ENCODE assay signal across 9 cellular contexts in the genomic region with DNA sequence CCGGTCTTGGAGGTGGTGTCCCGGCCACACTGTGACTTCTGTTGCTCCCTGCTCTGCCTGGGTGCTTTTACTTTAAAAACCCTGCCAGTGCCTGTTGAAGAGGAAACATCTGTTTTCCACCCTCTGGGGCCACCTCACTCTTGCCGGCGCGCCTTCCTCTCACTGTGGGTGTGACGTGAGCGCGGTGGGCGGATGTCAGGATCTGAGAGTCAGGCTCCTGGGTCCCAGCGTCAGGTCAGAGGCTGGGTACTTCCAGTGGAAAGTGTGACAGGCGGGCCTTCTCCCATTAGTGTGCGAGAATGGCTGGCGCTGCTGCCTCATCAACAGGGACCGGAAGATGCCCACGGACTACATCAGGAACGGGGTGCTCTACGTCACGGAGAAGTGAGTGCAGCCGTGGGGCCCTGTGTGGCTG. TPM values are rescaled to one million over a fixed set of nuclear protein-coding genes. Genes with fewer than 3 reads are reported as not detected.
DNase-seq lines count a peak whose midpoint lies in the region; ATAC-seq and TF ChIP-seq lines count a peak whose summit lies in the region.
"Had no signal": no experiment of that assay in that cellular context is flagged by ENCODE, and none has a peak within 500 bp of the region (broad histone marks: within the 10 kb centered on the region; RNA-seq: fewer than 3 reads in every experiment).

No MANE protein-coding gene starts in this region.

- H3K36me3 Mint-ChIP-seq in CD8-positive, alpha-beta memory T cell = peaks cover 0 to 5% (median 1%) of the 10 kb centered on the region in 3 donors
- peaks cover 3% of the 10 kb centered on the region for H3K36me3 Mint-ChIP-seq in activated CD4-positive, alpha-beta T cell treated with anti-CD3 and anti-CD28 coated beads, Interleukin-2, amount 10 ng/mL, durations not matched to agents 7 days and 5 days (ENCODE audit: low read depth)
- H3K36me3 Mint-ChIP-seq in effector memory CD8-positive, alpha-beta T cell (ENCODE audit: insufficient read depth) = peaks cover 10% of the 10 kb centered on the region

- H3K4me2 ChIP-seq in PC-3 (ENCODE audit: low read length) = no peak overlapping the region

- DNase-seq in CD8-positive, alpha-beta memory T cell = peak; percentile 74 to 88 (median 79)
- peak; percentile 92 for DNase-seq in activated CD4-positive, alpha-beta T cell treated with anti-CD3 and anti-CD28 coated beads, Interleukin-2, amount 10 ng/mL, durations not matched to agents 7 days and 5 days
- peak; percentile 76 to 82 (median 80) for DNase-seq in effector memory CD8-positive, alpha-beta T cell
- peak; percentile 90 to 94 for DNase-seq in stimulated activated CD4-positive, alpha-beta T cell treated with anti-CD3 and anti-CD28 coated beads, Interleukin-1b, Interleukin-23, amount 100 ng/mL, for 4 hours (ENCODE audit: low read depth in 2 of 2)
- DNase-seq in globus pallidus (ENCODE audit: low spot score) (no peak), PC-3 (no peak)
- DNase-seq: IMR-90 had no signal

- POLR2A ChIA-PET in CD8-positive, alpha-beta memory T cell (lab: Charles Lee) = no interaction called here
- POLR2A ChIA-PET in activated CD4-positive, alpha-beta T cell treated with anti-CD3 and anti-CD28 coated beads, Interleukin-2, amount 10 ng/mL, durations not matched to agents 7 days and 5 days (lab: Charles Lee) = no interaction called here
- POLR2A ChIA-PET in PC-3 (lab: Charles Lee; ENCODE audit: unreplicated experiment) = no interaction called here

- no peaks in the 10 kb centered on the region for H3K27me3 Mint-ChIP-seq in CD8-positive, alpha-beta memory T cell
- no peaks in the 10 kb centered on the region for H3K27me3 Mint-ChIP-seq in activated CD4-positive, alpha-beta T cell treated with anti-CD3 and anti-CD28 coated beads, Interleukin-2, amount 10 ng/mL, durations not matched to agents 7 days and 5 days
- H3K27me3 Mint-ChIP-seq in effector memory CD8-positive, alpha-beta T cell = no peaks in the 10 kb centered on the region

- no peak overlapping the region for H2AFZ ChIP-seq in PC-3 (ENCODE audit: low read length)

- H3K4me3 Mint-ChIP-seq in CD8-positive, alpha-beta memory T cell = peak overlapping the region; percentile 80 to 96 (median 92)
- H3K4me3 Mint-ChIP-seq in activated CD4-positive, alpha-beta T cell treated with anti-CD3 and anti-CD28 coated beads, Interleukin-2, amount 10 ng/mL, durations not matched to agents 7 days and 5 days = peak overlapping the region; percentile 80
- peak overlapping the region; percentile 86 to 94 for H3K4me3 Mint-ChIP-seq in effector memory CD8-positive, alpha-beta T cell

- peak overlapping the region; percentile 56 for H3K4me3 ChIP-seq in CD8-positive, alpha-beta memory T cell (ENCODE audit: low read length)
- H3K4me3 ChIP-seq in PC-3 (ENCODE audit: low read length) = no peak overlapping the region

- peak overlapping the region; percentile 32 for H3K27ac ChIP-seq in CD8-positive, alpha-beta memory T cell (ENCODE audit: low read depth, low read length)
- no peak overlapping the region for H3K27ac ChIP-seq in PC-3 (ENCODE audit: low read length)

- intact Hi-C loops in PC-3 (cut with micrococcal nuclease) = no loop called here

- no peaks in the 10 kb centered on the region for H3K36me3 ChIP-seq in CD8-positive, alpha-beta memory T cell (ENCODE audit: insufficient read depth, low read length)
- H3K36me3 ChIP-seq in PC-3 (ENCODE audit: low read depth, low read length) = no peaks in the 10 kb centered on the region

- H4K20me1 ChIP-seq in PC-3 (ENCODE audit: low read length) = no peaks in the 10 kb centered on the region

- H3K9me3 ChIP-seq in CD8-positive, alpha-beta memory T cell (ENCODE audit: low read length) = no peaks in the 10 kb centered on the region
- H3K9me3 ChIP-seq in PC-3 (ENCODE audit: low read length) = no peaks in the 10 kb centered on the region

- H3K27me3 ChIP-seq in CD8-positive, alpha-beta memory T cell (ENCODE audit: insufficient read depth, low read length, poor library complexity, severe bottlenecking) = no peaks in the 10 kb centered on the region
- no peaks in the 10 kb centered on the region for H3K27me3 ChIP-seq in PC-3 (ENCODE audit: low read length)

- no peaks in the 10 kb centered on the region for H3F3A ChIP-seq in PC-3 (ENCODE audit: low read length, unreplicated experiment)

- peak; percentile 90 for ATAC-seq in effector memory CD8-positive, alpha-beta T cell (replicated peaks)
- ATAC-seq in HG02840 (IDR thresholded peaks at IDR 0.05; ENCODE audit: low FRiP score, unreplicated experiment) (no peak), GM18909 (IDR thresholded peaks at IDR 0.05; ENCODE audit: poor library complexity, unreplicated experiment) (no peak), PC-3 (no peak)

- peak overlapping the region; percentile 82 to 98 (median 96) for H3K27ac Mint-ChIP-seq in CD8-positive, alpha-beta memory T cell
- H3K27ac Mint-ChIP-seq in activated CD4-positive, alpha-beta T cell treated with anti-CD3 and anti-CD28 coated beads, Interleukin-2, amount 10 ng/mL, durations not matched to agents 7 days and 5 days = peak overlapping the region; percentile 96
- peak overlapping the region; percentile 94 to 98 for H3K27ac Mint-ChIP-seq in effector memory CD8-positive, alpha-beta T cell

- no peaks in the 10 kb centered on the region for H3K79me2 ChIP-seq in PC-3 (ENCODE audit: low read length)

- CTCF ChIA-PET in CD8-positive, alpha-beta memory T cell (lab: Charles Lee) = interaction anchor here (1.0 kb wide), 1 partner anchor 111 kb away, joined by 4 read pairs; no protein-coding TSS in a partner anchor
- CTCF ChIA-PET in activated CD4-positive, alpha-beta T cell treated with anti-CD3 and anti-CD28 coated beads, Interleukin-2, amount 10 ng/mL, durations not matched to agents 7 days and 5 days (lab: Charles Lee) = interaction anchor here (1.1 kb wide), 1 partner anchor 111 kb away, joined by 6 read pairs; no protein-coding TSS in a partner anchor
- CTCF ChIA-PET in PC-3 (lab: Charles Lee) = no interaction called here

- BruUV-seq in PC-3 (replicated peaks; lab: Mats Ljungman, UMichigan) = no TSS peak

- peaks cover 25% of the 10 kb centered on the region for H3K4me1 ChIP-seq in CD8-positive, alpha-beta memory T cell (ENCODE audit: insufficient read depth, low read length)
- H3K4me1 ChIP-seq in PC-3 (ENCODE audit: insufficient read depth, low read length) = no peaks in the 10 kb centered on the region

- H3K9me3 Mint-ChIP-seq in CD8-positive, alpha-beta memory T cell = no peaks in the 10 kb centered on the region
- no peaks in the 10 kb centered on the region for H3K9me3 Mint-ChIP-seq in activated CD4-positive, alpha-beta T cell treated with anti-CD3 and anti-CD28 coated beads, Interleukin-2, amount 10 ng/mL, durations not matched to agents 7 days and 5 days
- no peaks in the 10 kb centered on the region for H3K9me3 Mint-ChIP-seq in effector memory CD8-positive, alpha-beta T cell

- no peak for TF ChIP-seq CTCF in PC-3 (conservative IDR thresholded peaks at IDR 0.05; ENCODE audit: low read depth, low read length)

- no peaks in the 10 kb centered on the region for H3K9me2 ChIP-seq in PC-3 (replicated peaks; ENCODE audit: low read length)

- peaks cover 12 to 36% (median 19%) of the 10 kb centered on the region in 3 donors for H3K4me1 Mint-ChIP-seq in CD8-positive, alpha-beta memory T cell
- peaks cover 27% of the 10 kb centered on the region for H3K4me1 Mint-ChIP-seq in activated CD4-positive, alpha-beta T cell treated with anti-CD3 and anti-CD28 coated beads, Interleukin-2, amount 10 ng/mL, durations not matched to agents 7 days and 5 days
- peaks cover 14 to 17% of the 10 kb centered on the region in 2 donors for H3K4me1 Mint-ChIP-seq in effector memory CD8-positive, alpha-beta T cell (ENCODE audit: low read depth in 2 of 2)

- no peak overlapping the region for H3K9ac ChIP-seq in PC-3 (ENCODE audit: low read length)

RNA-seq across cellular contexts. Expression of a gene that starts 54.2 kb away (rescaled TPM):
- total RNA-seq in CD8-positive, alpha-beta memory T cell = 10 to 100 TPM; 25.3 to 33.0 TPM
- 7.6 TPM for polyA plus RNA-seq in CD8-positive, alpha-beta memory T cell
- total RNA-seq in activated CD4-positive, alpha-beta T cell treated with anti-CD3 and anti-CD28 coated beads, Interleukin-2, amount 10 ng/mL, durations not matched to agents 7 days and 5 days = 10 to 100 TPM; 40.8 to 43.2 TPM
- 18.9 and 25.3 TPM in 2 replicates for total RNA-seq in PC-3 (2014; rRNA removed)

Comparison
In these comparisons a context has a peak if more than half of its experiments do, and no peak if none do; other contexts are left out.
1. DNase-seq: peak in CD8-positive, alpha-beta memory T cell (5 of 5), activated CD4-positive, alpha-beta T cell treated with anti-CD3 and anti-CD28 coated beads, Interleukin-2, amount 10 ng/mL, durations not matched to agents 7 days and 5 days (single experiment), effector memory CD8-positive, alpha-beta T cell (3 of 3) and stimulated activated CD4-positive, alpha-beta T cell treated with anti-CD3 and anti-CD28 coated beads, Interleukin-1b, Interleukin-23, amount 100 ng/mL, for 4 hours (2 of 2); none in globus pallidus (single experiment) and PC-3 (single experiment).
2. Peak in every context shown above with its lines, with median percentiles within 50 percentile points of each other: H3K27ac Mint-ChIP-seq and H3K4me3 Mint-ChIP-seq.